ENCODE assay signal across 8 cellular contexts in the genomic region with DNA sequence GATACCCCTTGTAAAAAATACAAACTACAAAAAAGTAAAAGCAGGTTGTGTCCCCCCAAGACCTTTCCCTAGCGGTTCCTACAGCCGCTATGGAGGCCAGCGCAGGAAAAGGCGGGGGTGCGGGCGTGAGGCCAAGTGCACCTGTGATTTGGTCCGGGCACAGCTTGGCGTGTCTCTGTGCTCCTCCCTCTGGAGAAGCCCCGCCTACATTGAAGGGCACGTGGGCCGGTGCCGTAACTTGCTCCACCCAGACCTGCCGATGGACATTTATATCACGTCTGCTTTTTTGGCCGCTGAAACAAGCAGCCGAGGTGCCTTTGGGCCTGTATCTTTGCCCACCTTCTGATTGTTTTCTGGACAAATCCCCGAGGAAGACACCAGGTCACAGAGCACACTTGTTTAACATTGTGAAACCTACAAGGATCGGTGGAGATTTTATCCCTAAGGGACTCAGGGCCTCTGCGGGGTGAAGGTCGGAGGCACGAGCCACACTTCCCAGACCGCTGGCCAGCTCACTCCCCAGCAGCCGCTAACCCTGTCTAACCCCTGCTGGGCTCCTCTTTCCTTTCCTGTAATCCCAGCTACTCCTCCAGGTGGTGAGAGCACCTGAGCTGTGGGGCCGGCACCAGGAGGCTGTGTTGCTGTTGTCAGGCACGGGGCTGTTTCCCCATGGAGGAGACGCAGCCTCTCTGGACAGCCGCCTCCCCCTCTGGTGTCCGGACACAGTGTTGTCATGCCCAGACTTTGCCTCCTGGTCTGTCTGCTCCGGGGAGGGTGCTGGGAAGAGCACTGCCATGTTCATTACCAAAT. TPM values are rescaled to one million over a fixed set of nuclear protein-coding genes. Genes with fewer than 3 reads are reported as not detected.
DNase-seq lines count a peak whose midpoint lies in the region; ATAC-seq and TF ChIP-seq lines count a peak whose summit lies in the region.

No MANE protein-coding gene starts in this region.

- intact Hi-C loops in Caco-2 (cut with micrococcal nuclease; ENCODE audit: unreplicated experiment) (loop anchor here (5.0 kb wide), 1 partner anchor 61 kb away; no protein-coding TSS in a partner anchor), dorsolateral prefrontal cortex (cut with DNase I) (no loop called here)

- ATAC-seq in HG03025 (IDR thresholded peaks at IDR 0.05; ENCODE audit: low FRiP score, unreplicated experiment): no peak

- peak overlapping the region; percentile 44 for H3K4me3 Mint-ChIP-seq in Caco-2 (ENCODE audit: unreplicated experiment)

- H3K9me3 ChIP-seq in Caco-2 (peaks cover under 1% of the 10 kb centered on the region; the same call in 1 of the 2 replicates), mucosa of rectum (ENCODE audit: control insufficient read depth in 2 of 2, low read length in 2 of 2) (no peaks in the 10 kb centered on the region)

- H3K27me3 ChIP-seq in Caco-2 (replicated peaks; ENCODE audit: control insufficient read depth, insufficient read depth, low read length): no peaks in the 10 kb centered on the region
- no peaks in the 10 kb centered on the region for H3K27me3 ChIP-seq in dorsolateral prefrontal cortex
- no peaks in the 10 kb centered on the region for H3K27me3 ChIP-seq in mucosa of rectum (ENCODE audit: control insufficient read depth in 2 of 2, insufficient read depth in 2 of 2, low read length in 2 of 2)

- H3K4me1 ChIP-seq in Caco-2 (peaks cover 43% of the 10 kb centered on the region), mucosa of rectum (ENCODE audit: control insufficient read depth in 2 of 2, insufficient read depth in 2 of 2, low read length in 2 of 2) (peaks cover 32% of the 10 kb centered on the region in 2 donors)

- H3K36me3 Mint-ChIP-seq in Caco-2 (ENCODE audit: insufficient read depth, unreplicated experiment): no peaks in the 10 kb centered on the region

- peak; percentile 39 to 50 for DNase-seq in Caco-2
- DNase-seq in NCI-H1417 (lab: John Stamatoyannopoulos, UW): peak; percentile 71 to 83 (median 74)
- peak in 5 of 10 donors; percentile 28 to 64 (median 37) for DNase-seq in dorsolateral prefrontal cortex
- DNase-seq in NCI-H510A (lab: John Stamatoyannopoulos, UW): no peak
- DNase-seq in NCI-H1694 (lab: John Stamatoyannopoulos, UW): no peak
- DNase-seq in NCI-H2227 treated with DMSO at 0.1 percent for 48 hours (lab: John Stamatoyannopoulos, UW): no peak

- H3K27ac Mint-ChIP-seq in Caco-2 (ENCODE audit: unreplicated experiment): peak overlapping the region; percentile 55

- no peaks in the 10 kb centered on the region for H3K4me1 Mint-ChIP-seq in Caco-2 (ENCODE audit: low read depth, unreplicated experiment)

- H3K27ac ChIP-seq in dorsolateral prefrontal cortex (peak overlapping the region in 32 of 59 donors; percentile 3 to 86 (median 72)), mucosa of rectum (ENCODE audit: low read depth in 2 of 2, low read length in 2 of 2) (peak overlapping the region in 1 of 2 donors; percentile 14)

- no TSS peak for BruUV-seq in Caco-2 (replicated peaks; lab: Mats Ljungman, UMichigan)

- H3K36me3 ChIP-seq in Caco-2 (ENCODE audit: control insufficient read depth, insufficient read depth, low read length) (no peaks in the 10 kb centered on the region), mucosa of rectum (ENCODE audit: control insufficient read depth in 2 of 2, insufficient read depth in 2 of 2, low read length in 2 of 2) (no peaks in the 10 kb centered on the region)

- CTCF ChIA-PET in Caco-2 (lab: Charles Lee): interaction anchor here (1.2 kb wide), 1 partner anchor 72 kb away, joined by 3 read pairs; no protein-coding TSS in a partner anchor

- H3K9ac ChIP-seq in mucosa of rectum (ENCODE audit: low read depth in 1 of 2, low read length in 2 of 2): peak overlapping the region in 1 of 2 donors; percentile 56

- TF ChIP-seq CTCF in Caco-2 (IDR thresholded peaks at IDR 0.05; ENCODE audit: insufficient read depth in 1 of 2, low read depth in 1 of 2, low read length in 1 of 2, severe bottlenecking in 1 of 2, unreplicated experiment in 1 of 2): no peak
- TF ChIP-seq CTCF in dorsolateral prefrontal cortex (IDR thresholded peaks at IDR 0.05 in 54 of 56, conservative IDR thresholded peaks at IDR 0.05 in 2 of 56; ENCODE audit: low read depth in 1 of 56, partially characterized antibody in 56 of 56): no peak

- no peak overlapping the region for H3K4me3 ChIP-seq in Caco-2 (ENCODE audit: low read depth, low read length)
- H3K4me3 ChIP-seq in dorsolateral prefrontal cortex: no peak overlapping the region
- H3K4me3 ChIP-seq in mucosa of rectum (ENCODE audit: low read length in 2 of 2): peak overlapping the region; percentile 53 to 59

- H3K27me3 Mint-ChIP-seq in Caco-2 (ENCODE audit: insufficient read depth, unreplicated experiment): no peaks in the 10 kb centered on the region

- POLR2A ChIA-PET in Caco-2 (lab: Charles Lee): no interaction called here

- H3K9me3 Mint-ChIP-seq in Caco-2 (ENCODE audit: unreplicated experiment): no peaks in the 10 kb centered on the region

RNA-seq across cellular contexts. Expression of gene INPP5A, which starts 18.8 kb away (rescaled TPM):
- total RNA-seq in Caco-2 (2022) (43.9 and 44.5 TPM in 2 replicates), dorsolateral prefrontal cortex (10 to 100 TPM; 29.1 to 74.1 (median 54.8) TPM)

Comparison
In these comparisons a context has a peak if more than half of its experiments do, and no peak if none do; other contexts are left out.
1. DNase-seq: peak in Caco-2 (2 of 2) and NCI-H1417 (3 of 3); none in NCI-H510A (single experiment), NCI-H1694 (single experiment) and NCI-H2227 treated with DMSO at 0.1 percent for 48 hours (single experiment).
2. H3K4me3 ChIP-seq: peak in mucosa of rectum (2 of 2); none in Caco-2 (single experiment) and dorsolateral prefrontal cortex (0 of 59).